18 cellular contexts compared by ENCODE assay signal in the genomic region with DNA sequence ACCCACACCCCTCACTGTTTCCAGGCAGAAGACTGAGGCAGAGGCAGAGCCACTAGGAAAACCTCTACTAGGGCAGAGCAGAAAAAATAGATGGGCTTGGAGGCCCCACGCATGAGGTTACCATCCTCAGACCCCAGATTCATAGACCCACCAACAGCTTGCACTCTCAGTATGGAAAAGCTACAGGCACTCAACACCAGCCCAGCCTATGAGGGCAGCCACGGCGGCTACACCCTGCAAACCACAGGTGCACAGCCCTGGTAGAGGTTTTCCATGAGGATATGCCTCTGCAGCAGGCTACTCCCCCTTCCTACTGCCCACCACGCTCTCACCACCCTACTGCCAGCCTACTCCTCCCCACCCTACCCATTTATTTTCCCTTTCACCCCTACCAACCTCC.
A peak's percentile ranks its signal among the peaks of the same experiment; 100 is the strongest.
DNase-seq lines count a peak whose midpoint lies in the region; ATAC-seq and TF ChIP-seq lines count a peak whose summit lies in the region.
"Had no signal": no experiment of that assay in that cellular context is flagged by ENCODE, and none has a peak within 500 bp of the region (broad histone marks: within the 10 kb centered on the region; RNA-seq: fewer than 3 reads in every experiment).

No MANE protein-coding gene starts in this region.

- H3K27me3 Mint-ChIP-seq in MCF 10A (ENCODE audit: insufficient read depth, unreplicated experiment), result no peaks in the 10 kb centered on the region

- POLR2A ChIA-PET in MCF 10A (lab: Yijun Ruan, JAX), result no interaction called here

- TF ChIP-seq CTCF in GM13976 (IDR thresholded peaks at IDR 0.05; ENCODE audit: borderline replicate concordance, control extremely low read depth, extremely low read depth, insufficient read depth, missing control alignments) (no peak), MCF 10A (IDR thresholded peaks at IDR 0.05; ENCODE audit: unreplicated experiment) (no peak), gastroesophageal sphincter (IDR thresholded peaks at IDR 0.05) (no peak)

- H3K4me2 ChIP-seq in neuronal stem cell (ENCODE audit: insufficient read depth, low read length, poor library complexity, severe bottlenecking), result no peak overlapping the region
- H3K4me2 ChIP-seq: BLaER1 had no signal

- H3K27ac ChIP-seq in right cardiac atrium (ENCODE audit: low read length) (no peak overlapping the region), iPS-20b (ENCODE audit: low read length) (no peak overlapping the region), neuronal stem cell (replicated peaks; ENCODE audit: low read length) (no peak overlapping the region), gastroesophageal sphincter (no peak overlapping the region)
- H3K27ac ChIP-seq: 22Rv1, BLaER1, GM23248 had no signal

- no peak overlapping the region for H2BK5ac ChIP-seq in neuronal stem cell (ENCODE audit: low read length)

- H3K27me3 ChIP-seq in right cardiac atrium (ENCODE audit: control insufficient read depth, insufficient read depth) (no peaks in the 10 kb centered on the region), iPS-20b (ENCODE audit: insufficient read depth, low read length) (no peaks in the 10 kb centered on the region), neuronal stem cell (ENCODE audit: control insufficient read depth in 3 of 3, insufficient read depth in 3 of 3, low read depth in 1 of 3, low read length in 3 of 3) (peaks cover 0 to 3% (median 0%) of the 10 kb centered on the region in 3 experiments), gastroesophageal sphincter (no peaks in the 10 kb centered on the region)
- H3K27me3 ChIP-seq: BLaER1 had no signal

- H3K4me1 ChIP-seq in right cardiac atrium (ENCODE audit: control insufficient read depth, insufficient read depth, low read length) (no peaks in the 10 kb centered on the region), iPS-20b (ENCODE audit: insufficient read depth, low read length) (no peaks in the 10 kb centered on the region), neuronal stem cell (ENCODE audit: control insufficient read depth in 2 of 2, insufficient read depth in 1 of 2, low read depth in 1 of 2, low read length in 2 of 2) (no peaks in the 10 kb centered on the region), gastroesophageal sphincter (no peaks in the 10 kb centered on the region)
- H3K4me1 ChIP-seq: BLaER1, Caco-2 had no signal

- no peak overlapping the region for H3K14ac ChIP-seq in neuronal stem cell (ENCODE audit: low read length)

- BruUV-seq in MCF 10A (replicated peaks; lab: Mats Ljungman, UMichigan), result no TSS peak

- H3K36me3 ChIP-seq in iPS-20b (ENCODE audit: insufficient read depth, low read depth, low read length) (no peaks in the 10 kb centered on the region), neuronal stem cell (replicated peaks in 1 of 2; ENCODE audit: control insufficient read depth in 2 of 2, insufficient read depth in 2 of 2, low read length in 2 of 2) (peaks cover 0 to 2% of the 10 kb centered on the region in 2 donors), gastroesophageal sphincter (no peaks in the 10 kb centered on the region)
- H3K36me3 ChIP-seq: BLaER1 had no signal

- H3K9ac ChIP-seq in iPS-20b (ENCODE audit: low read depth, low read length), result no peak overlapping the region
- peak overlapping the region; percentile 6 for H3K9ac ChIP-seq in neuronal stem cell (ENCODE audit: low read depth, low read length, poor library complexity)
- H3K9ac ChIP-seq: BLaER1, GM23248 had no signal

- no peak for ATAC-seq in Right ventricle myocardium inferior
- ATAC-seq in right cardiac atrium, result no peak
- no peak for ATAC-seq in gastroesophageal sphincter

- H4K91ac ChIP-seq in neuronal stem cell (ENCODE audit: low read depth, low read length, poor library complexity), result no peak overlapping the region

- intact Hi-C loops in Right ventricle myocardium inferior (cut with DNase I), result no loop called here
- intact Hi-C loops in right cardiac atrium (cut with DNase I), result no loop called here
- intact Hi-C loops in MCF 10A (cut with micrococcal nuclease), result no loop called here

- no peak overlapping the region for H2BK15ac ChIP-seq in neuronal stem cell (ENCODE audit: low read length)

- 37% methylated on average over 4 of the region's 4 CpGs for WGBS in right cardiac atrium
- no CpG with 5 or more reads among the region's 4 CpGs for WGBS in neuronal stem cell (ENCODE audit: extremely low coverage in 2 of 2, insufficient read length in 2 of 2, insufficient replicate concordance in 1 of 2), 2 donors
- 39 to 44% methylated on average over 4 of the region's 4 CpGs for WGBS in gastroesophageal sphincter (ENCODE audit: low coverage in 1 of 2), 2 donors

- in situ Hi-C loops in GM13976 (cut with MboI; ENCODE audit: low sequenced_read_pairs, unreplicated experiment) (no loop called here), KBM-7 (cut with MboI; ENCODE audit: low pct_unique_long_range_greater_than_20kb, low sequenced_read_pairs) (no loop called here)

- no peak overlapping the region for H3K4ac ChIP-seq in neuronal stem cell (ENCODE audit: low read length)

- no peaks in the 10 kb centered on the region for H3K9me3 ChIP-seq in right cardiac atrium (ENCODE audit: control insufficient read depth, low read length)
- H3K9me3 ChIP-seq in iPS-20b (ENCODE audit: insufficient read depth, low read depth, low read length), result peaks cover 74% of the 10 kb centered on the region
- peaks cover 0 to 12% of the 10 kb centered on the region in 2 donors for H3K9me3 ChIP-seq in neuronal stem cell (replicated peaks in 1 of 2; ENCODE audit: control insufficient read depth in 2 of 2, insufficient read depth in 1 of 2, low read depth in 1 of 2, low read length in 2 of 2)
- no peaks in the 10 kb centered on the region for H3K9me3 ChIP-seq in gastroesophageal sphincter
- H3K9me3 ChIP-seq: BLaER1, Caco-2 had no signal

- H2AK5ac ChIP-seq in neuronal stem cell (ENCODE audit: low read depth, low read length), result no peak overlapping the region

- DNase-seq in Right ventricle myocardium inferior (ENCODE audit: missing footprints), result peak; percentile 59
- no peak for DNase-seq in right cardiac atrium
- DNase-seq in neuronal stem cell (ENCODE audit: low spot score), result no peak
- no peak for DNase-seq in GM13976 (ENCODE audit: low spot score)
- DNase-seq in MCF 10A (ENCODE audit: unreplicated experiment), result no peak
- DNase-seq in KBM-7, result no peak
- DNase-seq: AML-193; Caco-2; CD8-positive, alpha-beta memory T cell; DND-41; GDM1; GM23248; H7; IMR-90 had no signal

- H4K8ac ChIP-seq in neuronal stem cell (ENCODE audit: low read depth, low read length), result peak overlapping the region; percentile 84

- peak overlapping the region; percentile 35 for H2BK12ac ChIP-seq in neuronal stem cell (ENCODE audit: low read length)

- H3K18ac ChIP-seq in neuronal stem cell (ENCODE audit: low read length), result no peak overlapping the region

- CTCF ChIA-PET in MCF 10A (lab: Yijun Ruan, JAX), result no interaction called here

- H3K23ac ChIP-seq in neuronal stem cell (ENCODE audit: low read depth, low read length, poor library complexity), result peak overlapping the region; percentile 81

- no peak overlapping the region for H3K4me3 ChIP-seq in right cardiac atrium (ENCODE audit: low read length)
- H3K4me3 ChIP-seq in iPS-20b (ENCODE audit: low read length), result 0 out of 2 replicates have a peak overlapping the region, but pooled peaks have one; percentile 2
- peak overlapping the region in 1 of 2 donors; percentile 40 for H3K4me3 ChIP-seq in neuronal stem cell (ENCODE audit: low read length in 2 of 2)
- H3K4me3 ChIP-seq in gastroesophageal sphincter, result no peak overlapping the region
- H3K4me3 ChIP-seq: BLaER1, GM23248 had no signal

- H3K4me3 Mint-ChIP-seq in MCF 10A (ENCODE audit: unreplicated experiment), result no peak overlapping the region
- H3K4me3 Mint-ChIP-seq: CD8-positive, alpha-beta memory T cell had no signal

- no peak overlapping the region for H2AFZ ChIP-seq in neuronal stem cell (ENCODE audit: low read length)
- H2AFZ ChIP-seq: GM23248 had no signal

- H3K27ac Mint-ChIP-seq in MCF 10A (ENCODE audit: low read depth, unreplicated experiment), result no peak overlapping the region
- H3K27ac Mint-ChIP-seq: CD8-positive, alpha-beta memory T cell had no signal

- no peaks in the 10 kb centered on the region for H3K36me3 Mint-ChIP-seq in MCF 10A (ENCODE audit: insufficient read depth, unreplicated experiment)

- no peak for TF ChIP-seq POLR2A in gastroesophageal sphincter (IDR thresholded peaks at IDR 0.05)

- H3K79me1 ChIP-seq in neuronal stem cell (ENCODE audit: low read depth, low read length), result no peaks in the 10 kb centered on the region

- H2BK120ac ChIP-seq in neuronal stem cell (ENCODE audit: low read depth, low read length), result no peak overlapping the region

- no peak for TF ChIP-seq EP300 in gastroesophageal sphincter (IDR thresholded peaks at IDR 0.05)

- peaks cover 26% of the 10 kb centered on the region for H3K9me3 Mint-ChIP-seq in MCF 10A (ENCODE audit: unreplicated experiment)

- no peaks in the 10 kb centered on the region for H3K4me1 Mint-ChIP-seq in MCF 10A (ENCODE audit: insufficient read depth, unreplicated experiment)
- H3K4me1 Mint-ChIP-seq: CD8-positive, alpha-beta memory T cell had no signal
